In genomic region chr15:57640935-57641682, GRCh38 we compare ENCODE assay signal across 8 cellular contexts. TPM values are rescaled to one million over a fixed set of nuclear protein-coding genes. Genes with fewer than 3 reads are reported as not detected.
DNase-seq lines count a peak whose midpoint lies in the region; ATAC-seq, FAIRE-seq and TF ChIP-seq lines count a peak whose summit lies in the region.

No MANE protein-coding gene starts in this region.

- no peak overlapping the region for H3K4me2 ChIP-seq in neural progenitor cell

- H3K27me3 ChIP-seq in NT2/D1 (ENCODE audit: insufficient read depth, insufficient read length) = no peaks in the 10 kb centered on the region
- H3K27me3 ChIP-seq in neural progenitor cell = no peaks in the 10 kb centered on the region

- H3K4me3 ChIP-seq in NT2/D1 (ENCODE audit: insufficient read length, low read depth) (no peak overlapping the region), neural progenitor cell (no peak overlapping the region)

- ATAC-seq in HG03571 (IDR thresholded peaks at IDR 0.05; ENCODE audit: unreplicated experiment) (no peak), GM19035 (IDR thresholded peaks at IDR 0.05; ENCODE audit: unreplicated experiment) (no peak), HG03460 (IDR thresholded peaks at IDR 0.05; ENCODE audit: unreplicated experiment) (no peak)

- H3K9ac ChIP-seq in NT2/D1 (ENCODE audit: insufficient read length, low read depth) (no peak overlapping the region), neural progenitor cell (no peak overlapping the region)

- H3K27me3 Mint-ChIP-seq in endothelial cell (ENCODE audit: unreplicated experiment) (no peaks in the 10 kb centered on the region), neural progenitor cell (ENCODE audit: insufficient read depth, low read depth) (no peaks in the 10 kb centered on the region)

- H3K36me3 ChIP-seq in NT2/D1 (ENCODE audit: insufficient read depth, insufficient read length, low read length) = no peaks in the 10 kb centered on the region
- no peaks in the 10 kb centered on the region for H3K36me3 ChIP-seq in neural progenitor cell

- no peak overlapping the region for H3K27ac ChIP-seq in neural progenitor cell

- H2AFZ ChIP-seq in neural progenitor cell (replicated peaks) = no peak overlapping the region

- H4K20me1 ChIP-seq in neural progenitor cell (ENCODE audit: low read depth) = no peaks in the 10 kb centered on the region

- H3K9me3 ChIP-seq in NT2/D1 (ENCODE audit: insufficient read depth, low read length) = no peaks in the 10 kb centered on the region
- H3K9me3 ChIP-seq in neural progenitor cell (ENCODE audit: low read depth) = no peaks in the 10 kb centered on the region

- DNase-seq in AG08396 (ENCODE audit: low spot score) (peak; percentile 26), NT2/D1 (ENCODE audit: low read depth, low spot score) (peak; percentile 15), endothelial cell (ENCODE audit: low spot score) (peak; percentile 51), neural progenitor cell (ENCODE audit: low spot score) (peak; percentile 44)

- H3K36me3 Mint-ChIP-seq in endothelial cell (ENCODE audit: low read depth, unreplicated experiment) (peaks cover 48% of the 10 kb centered on the region), neural progenitor cell (no peaks in the 10 kb centered on the region)

- H3K4me1 ChIP-seq in NT2/D1 (ENCODE audit: insufficient read depth, insufficient read length) (no peaks in the 10 kb centered on the region), neural progenitor cell (no peaks in the 10 kb centered on the region)

- H3K27ac Mint-ChIP-seq in endothelial cell (ENCODE audit: unreplicated experiment) (peak overlapping the region; percentile 16), neural progenitor cell (no peak overlapping the region)

- no peaks in the 10 kb centered on the region for H3K79me2 ChIP-seq in neural progenitor cell (ENCODE audit: low read depth)

- H3F3A ChIP-seq in neural progenitor cell (ENCODE audit: low read depth) = no peaks in the 10 kb centered on the region

- peak; percentile 15 for FAIRE-seq in G401.6 (lab: Jason Lieb, UNC)

- H3K4me1 Mint-ChIP-seq in endothelial cell (ENCODE audit: unreplicated experiment) (peaks cover 11% of the 10 kb centered on the region), neural progenitor cell (no peaks in the 10 kb centered on the region)

- peak; percentile 63 for TF ChIP-seq CTCF in endothelial cell (IDR thresholded peaks at IDR 0.05; ENCODE audit: unreplicated experiment)
- peak; percentile 53 for TF ChIP-seq CTCF in neural progenitor cell (IDR thresholded peaks at IDR 0.05)

- peak overlapping the region; percentile 31 for H3K4me3 Mint-ChIP-seq in endothelial cell (ENCODE audit: unreplicated experiment)
- no peak overlapping the region for H3K4me3 Mint-ChIP-seq in neural progenitor cell

- no peaks in the 10 kb centered on the region for H3K9me3 Mint-ChIP-seq in endothelial cell (ENCODE audit: unreplicated experiment)
- H3K9me3 Mint-ChIP-seq in neural progenitor cell = no peaks in the 10 kb centered on the region

RNA-seq across cellular contexts. Expression of gene MYZAP, which starts 49.4 kb away (rescaled TPM):
- total RNA-seq in endothelial cell (ENCODE audit: unreplicated experiment) = 55.3 TPM
- 0.09 TPM in 1 of 2 replicates, not detected in the other for total RNA-seq in neural progenitor cell (ENCODE audit: low replicate concordance)

Comparison
In these comparisons a context has a peak if more than half of its experiments do, and no peak if none do; other contexts are left out.
1. RNA of gene MYZAP, which starts 49.4 kb away (total RNA-seq): 55.3 TPM in endothelial cell (single experiment); 0.09 TPM in neural progenitor cell; every median in the first group is over 10 times any median in the second.
2. Peak in every context shown above with its lines, with median percentiles within 50 percentile points of each other: DNase-seq.